12 cellular contexts compared by ENCODE assay signal in the genomic region with DNA sequence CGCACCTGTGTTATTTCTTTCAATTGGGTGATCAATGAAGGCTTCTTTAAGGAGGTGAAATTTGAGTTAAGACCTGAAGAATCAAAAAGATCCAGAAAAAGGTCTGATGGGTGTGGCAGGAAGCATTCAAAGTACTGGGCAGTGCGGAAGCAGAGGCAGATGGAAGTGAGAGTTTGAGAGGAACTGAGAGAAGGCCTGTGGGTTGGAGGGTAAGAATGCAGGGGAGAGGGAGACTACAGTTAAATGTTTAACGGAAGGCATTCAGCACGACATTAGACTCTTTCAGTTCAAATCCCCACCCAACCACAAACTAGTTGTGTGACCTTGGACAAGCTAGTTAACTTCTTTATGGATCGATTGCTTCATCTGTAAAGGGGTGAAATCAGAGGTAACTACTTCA. TPM values are rescaled to one million over a fixed set of nuclear protein-coding genes. Genes with fewer than 3 reads are reported as not detected.
DNase-seq lines count a peak whose midpoint lies in the region; ATAC-seq and TF ChIP-seq lines count a peak whose summit lies in the region.
"Had no signal": no experiment of that assay in that cellular context is flagged by ENCODE, and none has a peak within 500 bp of the region (broad histone marks: within the 10 kb centered on the region; RNA-seq: fewer than 3 reads in every experiment).

No MANE protein-coding gene starts in this region.

- peak overlapping the region in 1 of 2 donors; percentile 2 for H3K4me3 Mint-ChIP-seq in stimulated activated naive B cell treated with anti-CD40 and anti-IgM and Interleukin-4, amounts not matched to agents 10 μg/mL and 1 μg/mL and 100 μg/mL, for 72 hours
- H3K4me3 Mint-ChIP-seq in immature natural killer cell = no peak overlapping the region
- H3K4me3 Mint-ChIP-seq: activated naive CD8-positive, alpha-beta T cell had no signal

- H3K4me1 ChIP-seq in gastroesophageal sphincter = no peaks in the 10 kb centered on the region
- H3K4me1 ChIP-seq: right atrium auricular region had no signal

- no peaks in the 10 kb centered on the region for H3K27me3 ChIP-seq in gastroesophageal sphincter
- H3K27me3 ChIP-seq: right atrium auricular region had no signal

- peak overlapping the region; percentile 10 for H3K27ac Mint-ChIP-seq in stimulated activated naive B cell treated with anti-CD40 and anti-IgM and Interleukin-4, amounts not matched to agents 10 μg/mL and 1 μg/mL and 100 μg/mL, for 72 hours
- H3K27ac Mint-ChIP-seq in immature natural killer cell = no peak overlapping the region
- H3K27ac Mint-ChIP-seq: activated naive CD8-positive, alpha-beta T cell had no signal

- H3K9me3 ChIP-seq in gastroesophageal sphincter = no peaks in the 10 kb centered on the region
- H3K9me3 ChIP-seq: right atrium auricular region had no signal

- peaks cover 41 to 62% of the 10 kb centered on the region in 2 donors for H3K4me1 Mint-ChIP-seq in stimulated activated naive B cell treated with anti-CD40 and anti-IgM and Interleukin-4, amounts not matched to agents 10 μg/mL and 1 μg/mL and 100 μg/mL, for 72 hours
- no peaks in the 10 kb centered on the region for H3K4me1 Mint-ChIP-seq in immature natural killer cell

- H3K9me3 Mint-ChIP-seq in stimulated activated naive B cell treated with anti-CD40 and anti-IgM and Interleukin-4, amounts not matched to agents 10 μg/mL and 1 μg/mL and 100 μg/mL, for 72 hours = no peaks in the 10 kb centered on the region
- H3K9me3 Mint-ChIP-seq in immature natural killer cell = no peaks in the 10 kb centered on the region

- no peak overlapping the region for H3K4me3 ChIP-seq in gastroesophageal sphincter
- H3K4me3 ChIP-seq: right atrium auricular region had no signal

- DNase-seq in stimulated activated naive B cell treated with anti-CD40 and anti-IgM and Interleukin-4, amounts not matched to agents 10 μg/mL and 1 μg/mL and 100 μg/mL, for 72 hours = peak; percentile 67
- no peak for DNase-seq in HuH-7.5 (ENCODE audit: low spot score)
- no peak for DNase-seq in immature natural killer cell
- DNase-seq: IMR-90, NCI-H510A treated with DMSO at 0.1 percent for 48 hours had no signal

- no peak overlapping the region for H3K27ac ChIP-seq in gastroesophageal sphincter
- H3K27ac ChIP-seq: right atrium auricular region, VCaP had no signal

- ATAC-seq in GM19043 (IDR thresholded peaks at IDR 0.05; ENCODE audit: low read depth, unreplicated experiment) = peak; percentile 97
- peak; percentile 96 for ATAC-seq in HG02642 (IDR thresholded peaks at IDR 0.05; ENCODE audit: poor library complexity, unreplicated experiment)
- ATAC-seq in HG03521 (IDR thresholded peaks at IDR 0.05; ENCODE audit: unreplicated experiment) = peak; percentile 95
- peak; percentile 89 to 96 for ATAC-seq in stimulated activated naive B cell treated with anti-CD40 and anti-IgM and Interleukin-4, amounts not matched to agents 10 μg/mL and 1 μg/mL and 100 μg/mL, for 72 hours (replicated peaks)
- no peak for ATAC-seq in gastroesophageal sphincter

- no peak for TF ChIP-seq CTCF in gastroesophageal sphincter (IDR thresholded peaks at IDR 0.05)

- peaks cover 0 to 4% of the 10 kb centered on the region in 2 donors for H3K36me3 Mint-ChIP-seq in stimulated activated naive B cell treated with anti-CD40 and anti-IgM and Interleukin-4, amounts not matched to agents 10 μg/mL and 1 μg/mL and 100 μg/mL, for 72 hours
- H3K36me3 Mint-ChIP-seq in immature natural killer cell = peaks cover 0 to 4% (median 0%) of the 10 kb centered on the region in 3 donors
- H3K36me3 Mint-ChIP-seq: activated naive CD8-positive, alpha-beta T cell had no signal

- H3K36me3 ChIP-seq in gastroesophageal sphincter = no peaks in the 10 kb centered on the region
- H3K36me3 ChIP-seq: right atrium auricular region had no signal

- no peaks in the 10 kb centered on the region for H3K27me3 Mint-ChIP-seq in stimulated activated naive B cell treated with anti-CD40 and anti-IgM and Interleukin-4, amounts not matched to agents 10 μg/mL and 1 μg/mL and 100 μg/mL, for 72 hours
- H3K27me3 Mint-ChIP-seq in immature natural killer cell (ENCODE audit: low read depth in 3 of 3) = peaks cover 0 to 3% (median 2%) of the 10 kb centered on the region in 3 donors
- H3K27me3 Mint-ChIP-seq: activated naive CD8-positive, alpha-beta T cell had no signal

- WGBS in gastroesophageal sphincter (ENCODE audit: low coverage in 1 of 2), 2 donors = 73 to 81% methylated on average over 5 of the region's 5 CpGs

- TF ChIP-seq EP300 in gastroesophageal sphincter (IDR thresholded peaks at IDR 0.05) = no peak

- no peak for TF ChIP-seq POLR2A in gastroesophageal sphincter (IDR thresholded peaks at IDR 0.05)

RNA-seq across cellular contexts. Expression of gene GCM1, which starts 50.5 kb away (rescaled TPM):
- total RNA-seq in gastroesophageal sphincter = not detected
- not detected for polyA plus RNA-seq in immature natural killer cell
- total RNA-seq: IMR-90, right atrium auricular region had no signal
- polyA plus RNA-seq: IMR-90 had no signal
